In the genomic region with DNA sequence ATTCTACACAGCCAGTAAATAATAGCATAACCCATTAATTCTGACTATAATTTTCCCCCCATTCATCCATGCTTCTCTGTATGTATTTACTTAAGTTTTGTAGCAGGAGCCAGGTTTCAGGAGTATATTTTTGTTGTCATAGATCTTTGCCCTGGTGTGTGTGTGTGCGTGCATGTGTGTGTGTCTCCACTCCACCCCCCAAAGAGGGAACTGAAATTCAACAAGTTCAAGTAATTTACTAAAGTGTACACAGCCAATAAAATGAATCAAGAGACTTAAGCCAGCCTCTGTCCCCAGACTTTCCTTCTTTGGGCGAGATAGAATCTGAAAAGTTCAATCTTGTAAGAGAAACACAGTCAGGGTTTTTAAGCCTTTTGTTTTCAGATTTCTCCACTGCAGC, we compare ENCODE assay signal across 19 cellular contexts.
"Had no signal": no experiment of that assay in that cellular context is flagged by ENCODE, and none has a peak within 500 bp of the region (broad histone marks: within the 10 kb centered on the region; RNA-seq: fewer than 3 reads in every experiment).

No MANE protein-coding gene starts in this region.

- H3K4me3 Mint-ChIP-seq: activated naive CD4-positive, alpha-beta T cell treated with anti-CD3 and anti-CD28 coated beads, Interleukin-2, amount 50 U/mL, for 24 hours; activated T-cell treated with anti-CD3 and anti-CD28 coated beads, Interleukin-2, amount 50 U/mL, for 72 hours; central memory CD8-positive, alpha-beta T cell; memory B cell; naive thymus-derived CD8-positive, alpha-beta T cell; T-helper 1 cell treated with Interleukin-12 subunit alpha and Interleukin-12 subunit beta and Interleukin-4 antibody, amounts not matched to agents 30 μg/mL and 1 μg/mL, for 36 hours had no signal

- H3K27ac ChIP-seq: ascending aorta, colonic mucosa, gastrocnemius medialis, left ventricle myocardium inferior, WERI-Rb-1 had no signal

- H3K4me1 ChIP-seq: ascending aorta, colonic mucosa, gastrocnemius medialis had no signal

- ATAC-seq: activated T-cell treated with anti-CD3 and anti-CD28 coated beads, Interleukin-2, amount 50 U/mL, for 72 hours; gastrocnemius medialis; naive thymus-derived CD8-positive, alpha-beta T cell had no signal

- H3K4me1 Mint-ChIP-seq: activated naive CD4-positive, alpha-beta T cell treated with anti-CD3 and anti-CD28 coated beads, Interleukin-2, amount 50 U/mL, for 24 hours; central memory CD8-positive, alpha-beta T cell; memory B cell; naive thymus-derived CD8-positive, alpha-beta T cell had no signal

- H3K27me3 ChIP-seq: ascending aorta, colonic mucosa, gastrocnemius medialis had no signal

- H3K4me3 ChIP-seq: ascending aorta, colonic mucosa, gastrocnemius medialis, left ventricle myocardium inferior had no signal

- DNase-seq: activated CD4-positive, alpha-beta T cell treated with anti-CD3 and anti-CD28 coated beads, Interleukin-2, amount 50 U/mL, for 4 hours; activated effector memory CD4-positive, alpha-beta T cell treated with anti-CD3 and anti-CD28 coated beads, Interleukin-2, amount 50 U/mL, for 16 hours; activated T-cell treated with anti-CD3 and anti-CD28 coated beads, Interleukin-2, amount 50 U/mL, for 72 hours; colonic mucosa; erythroblast; gastrocnemius medialis; head of caudate nucleus; kidney; left ventricle myocardium inferior; naive thymus-derived CD8-positive, alpha-beta T cell; nucleus accumbens; stimulated activated CD8-positive, alpha-beta memory T cell treated with anti-CD3 and anti-CD28 coated beads, Interleukin-4, amount 100 ng/mL, for 48 hours; stimulated activated naive CD4-positive, alpha-beta T cell; WERI-Rb-1 had no signal

- H3K27ac Mint-ChIP-seq: activated naive CD4-positive, alpha-beta T cell treated with anti-CD3 and anti-CD28 coated beads, Interleukin-2, amount 50 U/mL, for 24 hours; activated T-cell treated with anti-CD3 and anti-CD28 coated beads, Interleukin-2, amount 50 U/mL, for 72 hours; memory B cell; naive thymus-derived CD8-positive, alpha-beta T cell; T-helper 1 cell treated with Interleukin-12 subunit alpha and Interleukin-12 subunit beta and Interleukin-4 antibody, amounts not matched to agents 30 μg/mL and 1 μg/mL, for 36 hours had no signal

- H3K27me3 Mint-ChIP-seq: central memory CD8-positive, alpha-beta T cell; memory B cell had no signal

- H3K9me3 ChIP-seq: ascending aorta, colonic mucosa, gastrocnemius medialis had no signal

- H3K36me3 ChIP-seq: ascending aorta, colonic mucosa, gastrocnemius medialis, left ventricle myocardium inferior, WERI-Rb-1 had no signal

- H3K36me3 Mint-ChIP-seq: activated naive CD4-positive, alpha-beta T cell treated with anti-CD3 and anti-CD28 coated beads, Interleukin-2, amount 50 U/mL, for 24 hours; memory B cell had no signal
